In genomic region chr22:40729284-40729683, GRCh38 we compare ENCODE assay signal across 1 cellular context.
TF ChIP-seq lines count a peak whose summit lies in the region.

No MANE protein-coding gene starts in this region.

TF ChIP-seq in HepG2, 621 proteins besides CTCF, POLR2A, EP300 and RAD21:
- TF ChIP-seq KLF9 (CRISPR knock-in tag; IDR thresholded peaks at IDR 0.05; ENCODE audit: low read depth) (no peak), NFE2L2 (IDR thresholded peaks at IDR 0.05; ENCODE audit: low read length) (no peak), ZNF784 (CRISPR knock-in tag; IDR thresholded peaks at IDR 0.05; ENCODE audit: borderline replicate concordance) (no peak), E2F1 (CRISPR knock-in tag; IDR thresholded peaks at IDR 0.05) (no peak), ZNF367 (CRISPR knock-in tag; IDR thresholded peaks at IDR 0.05; ENCODE audit: borderline replicate concordance) (no peak), RNF219 (CRISPR knock-in tag; IDR thresholded peaks at IDR 0.05) (no peak), ZBTB8A (CRISPR knock-in tag; IDR thresholded peaks at IDR 0.05; ENCODE audit: borderline replicate concordance, low read depth) (no peak), AHR (CRISPR knock-in tag; IDR thresholded peaks at IDR 0.05) (no peak), ZMAT3 (CRISPR knock-in tag; conservative IDR thresholded peaks at IDR 0.05) (no peak), MXD1 (CRISPR knock-in tag; IDR thresholded peaks at IDR 0.05) (no peak), ETV5 (CRISPR knock-in tag; IDR thresholded peaks at IDR 0.05; ENCODE audit: borderline replicate concordance) (no peak), ZNF253 (CRISPR knock-in tag; IDR thresholded peaks at IDR 0.05; ENCODE audit: borderline replicate concordance) (no peak), GATA4 (IDR thresholded peaks at IDR 0.05; ENCODE audit: borderline replicate concordance, low read depth) (no peak), ZNF512 (CRISPR knock-in tag; IDR thresholded peaks at IDR 0.05) (no peak), NFE2 (CRISPR knock-in tag; IDR thresholded peaks at IDR 0.05) (no peak), NR2F6 (IDR thresholded peaks at IDR 0.05) (no peak), NR2F6 (CRISPR knock-in tag; IDR thresholded peaks at IDR 0.05) (no peak), GZF1 (CRISPR knock-in tag; IDR thresholded peaks at IDR 0.05) (no peak), ATF2 (CRISPR knock-in tag; IDR thresholded peaks at IDR 0.05) (no peak), ZNF737 (CRISPR knock-in tag; IDR thresholded peaks at IDR 0.05; ENCODE audit: borderline replicate concordance) (no peak), ZNF550 (CRISPR knock-in tag; IDR thresholded peaks at IDR 0.05; ENCODE audit: borderline replicate concordance) (no peak)
